21 cellular contexts compared by ENCODE assay signal in the genomic region with DNA sequence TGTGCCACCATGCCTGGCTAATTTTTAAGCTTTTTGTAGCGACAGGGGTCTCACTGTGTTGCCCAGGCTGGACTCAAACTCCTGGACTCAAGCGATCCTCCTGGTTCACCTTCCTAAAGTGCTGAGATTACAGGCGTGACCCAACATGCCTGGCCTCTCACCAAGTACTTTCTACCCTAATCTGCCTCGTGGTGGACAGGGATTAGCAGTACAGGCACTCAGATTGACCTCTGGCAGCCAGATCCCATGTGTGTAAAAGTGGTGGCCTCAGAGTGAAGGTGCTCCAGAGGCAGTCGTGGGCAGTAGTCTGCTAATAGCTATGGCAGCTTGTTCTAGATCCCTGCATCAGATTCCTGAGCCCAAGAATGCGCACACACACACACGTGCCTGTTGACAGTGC. TPM values are rescaled to one million over a fixed set of nuclear protein-coding genes. Genes with fewer than 3 reads are reported as not detected.
DNase-seq lines count a peak whose midpoint lies in the region; ATAC-seq and TF ChIP-seq lines count a peak whose summit lies in the region.
"Had no signal": no experiment of that assay in that cellular context is flagged by ENCODE, and none has a peak within 500 bp of the region (broad histone marks: within the 10 kb centered on the region; RNA-seq: fewer than 3 reads in every experiment).

No MANE protein-coding gene starts in this region.

- H3K4ac ChIP-seq in IMR-90 (ENCODE audit: low read depth, low read length), result no peak overlapping the region

- in situ Hi-C loops in mammary epithelial cell (cut with MboI; ENCODE audit: low sequenced_read_pairs in 2 of 2), result no loop called here
- in situ Hi-C loops in IMR-90 (cut with MboI; ENCODE audit: low sequenced_read_pairs), result no loop called here

- peak overlapping the region; percentile 5 for H2AK9ac ChIP-seq in IMR-90 (replicated peaks; ENCODE audit: low read depth, low read length, poor library complexity)

- H4K5ac ChIP-seq in IMR-90 (ENCODE audit: low read depth, low read length), result no peak overlapping the region

- H3K56ac ChIP-seq in IMR-90 (ENCODE audit: extremely low read depth, insufficient read depth, low read length), result no peak overlapping the region

- peaks cover 0 to 6% of the 10 kb centered on the region in 2 experiments; a peak in 1 of 4 replicates for H3K79me1 ChIP-seq in IMR-90 (ENCODE audit: low read depth in 1 of 2, low read length in 2 of 2)

- H3K36me3 Mint-ChIP-seq in MCF 10A (ENCODE audit: insufficient read depth, unreplicated experiment), result peaks cover 98% of the 10 kb centered on the region
- peaks cover 100% of the 10 kb centered on the region for H3K36me3 Mint-ChIP-seq in stimulated activated effector memory CD8-positive, alpha-beta T cell treated with anti-CD3 and anti-CD28 coated beads, Interleukin-12 subunit alpha, Interleukin-12 subunit beta, amount 100 ng/mL, for 72 hours

- H3K4me2 ChIP-seq in mammary epithelial cell (ENCODE audit: insufficient read depth, low read depth, low read length) (no peak overlapping the region), IMR-90 (ENCODE audit: low read depth, low read length) (no peak overlapping the region)
- H3K4me2 ChIP-seq: BLaER1 treated with 17β-estradiol and CSF1 and Interleukin-3, amounts not matched to agents 10 nM and 100 nM had no signal

- 83% methylated on average over 7 of the region's 7 CpGs for WGBS in mammary epithelial cell (ENCODE audit: low coverage, missing lambda C conversion rate)
- 93% methylated on average over 3 of the region's 7 CpGs; no CpG with 5 or more reads in 1 of the 2 experiments for WGBS in IMR-90 (ENCODE audit: extremely low coverage in 2 of 2, insufficient read length in 1 of 2), 2 experiments

- no peak for TF ChIP-seq RAD21 in IMR-90 (IDR thresholded peaks at IDR 0.05; ENCODE audit: low read length)

- no peaks in the 10 kb centered on the region for H3K9me3 ChIP-seq in mammary epithelial cell (replicated peaks; ENCODE audit: insufficient read depth, low read length)
- H3K9me3 ChIP-seq in IMR-90 (ENCODE audit: control insufficient read depth, insufficient read depth, low read length), result no peaks in the 10 kb centered on the region
- H3K9me3 ChIP-seq: BLaER1 treated with 17β-estradiol and CSF1 and Interleukin-3, amounts not matched to agents 10 nM and 100 nM; HAP-1; MG63 had no signal

- no peaks in the 10 kb centered on the region for H3K27me3 ChIP-seq in mammary epithelial cell (ENCODE audit: insufficient read depth, low read length)
- H3K27me3 ChIP-seq in IMR-90 (ENCODE audit: control insufficient read depth, insufficient read depth, low read length), result no peaks in the 10 kb centered on the region
- H3K27me3 ChIP-seq: BLaER1 treated with 17β-estradiol and CSF1 and Interleukin-3, amounts not matched to agents 10 nM and 100 nM; MG63 had no signal

- no peak overlapping the region for H2BK120ac ChIP-seq in IMR-90 (ENCODE audit: low read depth, low read length)

- no peak overlapping the region for H4K91ac ChIP-seq in IMR-90 (ENCODE audit: insufficient read depth, low read depth, low read length)

- no peak overlapping the region for H2BK15ac ChIP-seq in IMR-90 (ENCODE audit: low read depth, low read length)

- H3K9me3 Mint-ChIP-seq in MCF 10A (ENCODE audit: unreplicated experiment), result no peaks in the 10 kb centered on the region
- no peaks in the 10 kb centered on the region for H3K9me3 Mint-ChIP-seq in stimulated activated effector memory CD8-positive, alpha-beta T cell treated with anti-CD3 and anti-CD28 coated beads, Interleukin-12 subunit alpha, Interleukin-12 subunit beta, amount 100 ng/mL, for 72 hours
- H3K9me3 Mint-ChIP-seq: CD4-positive, alpha-beta memory T cell had no signal

- H3K27ac ChIP-seq in mammary epithelial cell (ENCODE audit: insufficient read depth, low read depth, low read length), result no peak overlapping the region
- H3K27ac ChIP-seq in IMR-90 (ENCODE audit: insufficient read depth, low read length), result no peak overlapping the region
- H3K27ac ChIP-seq in caudate nucleus (ENCODE audit: low read depth, low read length), result peak overlapping the region; percentile 18
- H3K27ac ChIP-seq: BLaER1 treated with 17β-estradiol and CSF1 and Interleukin-3, amounts not matched to agents 10 nM and 100 nM; HL-60 had no signal

- H2BK5ac ChIP-seq in IMR-90 (ENCODE audit: low read depth, low read length, poor library complexity, severe bottlenecking), result no peak overlapping the region

- H3K9me1 ChIP-seq in IMR-90 (ENCODE audit: insufficient read depth, low read length), result peaks cover 12% of the 10 kb centered on the region

- intact Hi-C loops in MCF 10A (cut with micrococcal nuclease) (no loop called here), mammary epithelial cell (cut with micrococcal nuclease) (no loop called here), IMR-90 (cut with micrococcal nuclease) (no loop called here)

- no peak overlapping the region for H3K9ac ChIP-seq in mammary epithelial cell (ENCODE audit: insufficient read depth, low read length)
- no peak overlapping the region for H3K9ac ChIP-seq in IMR-90 (ENCODE audit: low read depth, low read length)
- H3K9ac ChIP-seq: BLaER1 treated with 17β-estradiol and CSF1 and Interleukin-3, amounts not matched to agents 10 nM and 100 nM had no signal

- no peak overlapping the region for H4K8ac ChIP-seq in IMR-90 (ENCODE audit: low read depth in 2 of 2, low read length in 2 of 2)

- CTCF ChIA-PET in MCF 10A (lab: Yijun Ruan, JAX) (interaction anchor here (0.6 to 6.9 kb wide), 3 partner anchors 13 to 74 kb away, joined by 3 to 63 read pairs (median 4); no protein-coding TSS in a partner anchor), mammary epithelial cell (lab: Charles Lee; ENCODE audit: low non-redundant PET) (no interaction called here), IMR-90 (lab: Yijun Ruan, JAX) (no interaction called here)

- no peak overlapping the region for H2AFZ ChIP-seq in mammary epithelial cell (ENCODE audit: low read depth, low read length)
- H2AFZ ChIP-seq in IMR-90 (replicated peaks; ENCODE audit: low read length, poor library complexity), result no peak overlapping the region

- H3K79me2 ChIP-seq in mammary epithelial cell (ENCODE audit: insufficient read depth, low read length), result no peaks in the 10 kb centered on the region

- DNase-seq in MCF 10A (ENCODE audit: unreplicated experiment), result no peak
- DNase-seq in mammary epithelial cell, result no peak
- no peak for DNase-seq in IMR-90
- no peak for DNase-seq in caudate nucleus (lab: John Stamatoyannopoulos, UW)
- DNase-seq in stimulated activated effector memory CD8-positive, alpha-beta T cell treated with anti-CD3 and anti-CD28 coated beads, Interleukin-12 subunit alpha, Interleukin-12 subunit beta, amount 100 ng/mL, for 72 hours (ENCODE audit: low spot score in 2 of 2), result no peak
- DNase-seq in dedifferentiated amniotic fluid mesenchymal stem cell (ENCODE audit: extremely low spot score), result no peak
- DNase-seq in NCI-H2107 treated with DMSO at 0.1 percent for 48 hours (lab: John Stamatoyannopoulos, UW; ENCODE audit: unreplicated experiment), result no peak
- no peak for DNase-seq in NCI-H748 (lab: John Stamatoyannopoulos, UW; ENCODE audit: unreplicated experiment)
- DNase-seq: CD4-positive, alpha-beta memory T cell; COR-L47; DMS53; KBM-7; MG63; NCI-H2029; NCI-H446 treated with DMSO at 0.1 percent for 48 hours; NCI-H526; RPMI8226; SHP77 had no signal

- H3K4me3 Mint-ChIP-seq in MCF 10A (ENCODE audit: unreplicated experiment), result no peak overlapping the region
- H3K4me3 Mint-ChIP-seq in stimulated activated effector memory CD8-positive, alpha-beta T cell treated with anti-CD3 and anti-CD28 coated beads, Interleukin-12 subunit alpha, Interleukin-12 subunit beta, amount 100 ng/mL, for 72 hours, result no peak overlapping the region
- H3K4me3 Mint-ChIP-seq: CD4-positive, alpha-beta memory T cell had no signal

- H3K18ac ChIP-seq in IMR-90 (ENCODE audit: low read depth, low read length), result no peak overlapping the region

- H4K20me1 ChIP-seq in mammary epithelial cell (ENCODE audit: insufficient read depth, low read length) (no peaks in the 10 kb centered on the region), IMR-90 (ENCODE audit: insufficient read depth, low read length) (no peaks in the 10 kb centered on the region)

- ATAC-seq in IMR-90 (ENCODE audit: low read depth), result no peak
- no peak for ATAC-seq in stimulated activated effector memory CD8-positive, alpha-beta T cell treated with anti-CD3 and anti-CD28 coated beads, Interleukin-12 subunit alpha, Interleukin-12 subunit beta, amount 100 ng/mL, for 72 hours

- POLR2A ChIA-PET in MCF 10A (lab: Yijun Ruan, JAX) (no interaction called here), IMR-90 (lab: Charles Lee; ENCODE audit: unreplicated experiment) (no interaction called here)

- H3K4me3 ChIP-seq in mammary epithelial cell (replicated peaks in 1 of 3; ENCODE audit: insufficient read depth in 1 of 3, low read depth in 2 of 3, low read length in 3 of 3), result no peak overlapping the region
- no peak overlapping the region for H3K4me3 ChIP-seq in IMR-90 (ENCODE audit: insufficient read depth, low read depth, low read length)
- H3K4me3 ChIP-seq: BLaER1 treated with 17β-estradiol and CSF1 and Interleukin-3, amounts not matched to agents 10 nM and 100 nM; HAP-1; MG63 had no signal

- H3K36me3 ChIP-seq in mammary epithelial cell (ENCODE audit: insufficient read depth, low read length), result peaks cover 49% of the 10 kb centered on the region
- peaks cover 23% of the 10 kb centered on the region for H3K36me3 ChIP-seq in IMR-90 (ENCODE audit: control insufficient read depth, insufficient read depth, low read length)

- H3K27me3 Mint-ChIP-seq in MCF 10A (ENCODE audit: insufficient read depth, unreplicated experiment), result no peaks in the 10 kb centered on the region
- H3K27me3 Mint-ChIP-seq: CD4-positive, alpha-beta memory T cell had no signal

- H2AK5ac ChIP-seq in IMR-90 (ENCODE audit: low read depth, low read length), result no peak overlapping the region

- H3K27ac Mint-ChIP-seq in MCF 10A (ENCODE audit: low read depth, unreplicated experiment), result peak overlapping the region; percentile 12
- H3K27ac Mint-ChIP-seq in stimulated activated effector memory CD8-positive, alpha-beta T cell treated with anti-CD3 and anti-CD28 coated beads, Interleukin-12 subunit alpha, Interleukin-12 subunit beta, amount 100 ng/mL, for 72 hours, result peak overlapping the region; percentile 17

- H3K4me1 Mint-ChIP-seq in MCF 10A (ENCODE audit: insufficient read depth, unreplicated experiment), result peaks cover 12% of the 10 kb centered on the region
- H3K4me1 Mint-ChIP-seq in stimulated activated effector memory CD8-positive, alpha-beta T cell treated with anti-CD3 and anti-CD28 coated beads, Interleukin-12 subunit alpha, Interleukin-12 subunit beta, amount 100 ng/mL, for 72 hours, result peaks cover 15% of the 10 kb centered on the region

- H2BK20ac ChIP-seq in IMR-90 (ENCODE audit: low read depth, low read length), result no peak overlapping the region

- H3K4me1 ChIP-seq in mammary epithelial cell (ENCODE audit: insufficient read depth, low read length) (no peaks in the 10 kb centered on the region), IMR-90 (ENCODE audit: control insufficient read depth, insufficient read depth, low read length) (peaks cover 7% of the 10 kb centered on the region)

- TF ChIP-seq CTCF in MCF 10A (IDR thresholded peaks at IDR 0.05; ENCODE audit: unreplicated experiment) (no peak), mammary epithelial cell (conservative IDR thresholded peaks at IDR 0.05 in 1 of 2, IDR thresholded peaks at IDR 0.05 in 1 of 2; ENCODE audit: extremely low read depth in 1 of 2, insufficient read depth in 1 of 2, low read depth in 1 of 2, low read length in 2 of 2) (no peak), IMR-90 (conservative IDR thresholded peaks at IDR 0.05; ENCODE audit: low read depth, low read length) (no peak)

- no peak overlapping the region for H3K14ac ChIP-seq in IMR-90 (replicated peaks; ENCODE audit: low read depth, low read length)

- TF ChIP-seq POLR2A in IMR-90 (IDR thresholded peaks at IDR 0.05; ENCODE audit: low read depth, low read length), result no peak

- no peak overlapping the region for H3K23ac ChIP-seq in IMR-90 (ENCODE audit: low read depth, low read length)

- BruUV-seq in MCF 10A (replicated peaks; lab: Mats Ljungman, UMichigan) (no TSS peak), mammary epithelial cell (replicated peaks; lab: Mats Ljungman, UMichigan) (no TSS peak), IMR-90 (replicated peaks; lab: Mats Ljungman, UMichigan) (no TSS peak)

- dilution Hi-C loops in mammary epithelial cell (cut with HindIII; ENCODE audit: low sequenced_read_pairs), result no loop called here
- dilution Hi-C loops in IMR-90 (cut with HindIII; ENCODE audit: low sequenced_read_pairs, unreplicated experiment), result no loop called here

RNA-seq across cellular contexts. Expression of a gene that starts 30.9 kb away (rescaled TPM):
- 57.6 and 72.7 TPM in 2 replicates for total RNA-seq in MCF 10A (2022)
- total RNA-seq in mammary epithelial cell, result 100 to 1,000 TPM in 1 of 2 donors, 10 to 100 TPM in 1; 39.5 to 117 TPM
- polyA plus RNA-seq in mammary epithelial cell, result 70.7 TPM
- polyA minus RNA-seq in mammary epithelial cell, result 193 TPM
- total RNA-seq in IMR-90 (2012; rRNA removed), result 59.7 and 64.9 TPM in 2 replicates
- 30.4 and 32.2 TPM in 2 replicates for polyA plus RNA-seq in IMR-90 (2012; rRNA removed)
- polyA plus RNA-seq in IMR-90 (2012; cell fraction: cytosol; rRNA removed), result 12.3 and 13.6 TPM in 2 replicates
- 14.8 and 40.8 TPM in 2 replicates for polyA plus RNA-seq in IMR-90 (2012; cell fraction: nucleus; rRNA removed; ENCODE audit: low replicate concordance)

RNA-seq across cellular contexts. Expression of a gene that starts 46.3 kb away (rescaled TPM):
- total RNA-seq in MCF 10A (2022) (0.14 and 0.22 TPM in 2 replicates), mammary epithelial cell (under 1 TPM; 0.28 to 0.67 TPM), IMR-90 (2012; rRNA removed) (0.72 and 1.4 TPM in 2 replicates)
- polyA plus RNA-seq in mammary epithelial cell (0.03 TPM), IMR-90 (2012; rRNA removed) (0.14 and 0.21 TPM in 2 replicates)
- polyA minus RNA-seq in mammary epithelial cell, result 0.57 TPM
- polyA plus RNA-seq in IMR-90 (2012; cell fraction: cytosol; rRNA removed), result 0.03 TPM in 2 replicates
- polyA plus RNA-seq in IMR-90 (2012; cell fraction: nucleus; rRNA removed; ENCODE audit: low replicate concordance), result 0.01 and 0.10 TPM in 2 replicates
